Comparison of ENCODE assay signal across 14 cellular contexts in genomic region chr1:98461873-98462385, GRCh38.
DNase-seq lines count a peak whose midpoint lies in the region; ATAC-seq and TF ChIP-seq lines count a peak whose summit lies in the region.
"Had no signal": no experiment of that assay in that cellular context is flagged by ENCODE, and none has a peak within 500 bp of the region (broad histone marks: within the 10 kb centered on the region; RNA-seq: fewer than 3 reads in every experiment).

No MANE protein-coding gene starts in this region.

- peaks cover 47% of the 10 kb centered on the region for H3K4me1 Mint-ChIP-seq in Calu3 (ENCODE audit: low read depth, unreplicated experiment)
- H3K4me1 Mint-ChIP-seq: B cell had no signal

- no TSS peak for BruUV-seq in Calu3 (replicated peaks; lab: Mats Ljungman, UMichigan)

- H3K36me3 Mint-ChIP-seq in Calu3 (ENCODE audit: insufficient read depth, unreplicated experiment): no peaks in the 10 kb centered on the region

- H3K4me1 ChIP-seq in lower lobe of right lung: no peaks in the 10 kb centered on the region
- no peaks in the 10 kb centered on the region for H3K4me1 ChIP-seq in upper lobe of right lung

- intact Hi-C loops in Calu3 (cut with micrococcal nuclease; ENCODE audit: unreplicated experiment): loop anchor here (2.0 to 10.0 kb wide), 4 partner anchors 125 to 237 kb away; no protein-coding TSS in a partner anchor
- intact Hi-C loops in lower lobe of right lung (cut with DNase I): loop anchor here (10.0 kb wide), 1 partner anchor 407 kb away; no protein-coding TSS in a partner anchor
- intact Hi-C loops in upper lobe of right lung (cut with DNase I): no loop called here

- TF ChIP-seq CTCF in Calu3 (IDR thresholded peaks at IDR 0.05; ENCODE audit: unreplicated experiment): no peak
- no peak for TF ChIP-seq CTCF in lower lobe of right lung (IDR thresholded peaks at IDR 0.05)
- no peak for TF ChIP-seq CTCF in upper lobe of right lung (IDR thresholded peaks at IDR 0.05)

- H3K27me3 ChIP-seq in lower lobe of right lung (ENCODE audit: low read depth) (no peaks in the 10 kb centered on the region), upper lobe of right lung (no peaks in the 10 kb centered on the region)

- H3K4me3 ChIP-seq in lower lobe of right lung (no peak overlapping the region), upper lobe of right lung (no peak overlapping the region)
- H3K4me3 ChIP-seq: K562 had no signal

- H3K4me3 Mint-ChIP-seq in Calu3 (ENCODE audit: low read depth, unreplicated experiment): no peak overlapping the region
- H3K4me3 Mint-ChIP-seq: B cell; CD4-positive, alpha-beta T cell had no signal

- TF ChIP-seq EP300 in Ishikawa (IDR thresholded peaks at IDR 0.05; ENCODE audit: borderline replicate concordance): no peak

- CTCF ChIA-PET in Calu3 (lab: Charles Lee): no interaction called here

- no peak for TF ChIP-seq RAD21 in Ishikawa (IDR thresholded peaks at IDR 0.05; ENCODE audit: low read depth)

- H3K36me3 ChIP-seq in lower lobe of right lung: no peaks in the 10 kb centered on the region
- H3K36me3 ChIP-seq in upper lobe of right lung: no peaks in the 10 kb centered on the region

- H3K27me3 Mint-ChIP-seq in Calu3 (ENCODE audit: unreplicated experiment): no peaks in the 10 kb centered on the region
- H3K27me3 Mint-ChIP-seq: B cell; CD4-positive, alpha-beta T cell had no signal

- peaks cover 2% of the 10 kb centered on the region for H3K9me3 Mint-ChIP-seq in Calu3 (ENCODE audit: low read depth, unreplicated experiment)
- H3K9me3 Mint-ChIP-seq: CD4-positive, alpha-beta T cell had no signal

- DNase-seq in Calu3 (no peak), lower lobe of right lung (no peak), upper lobe of right lung (no peak), erythroblast (lab: John Stamatoyannopoulos, UW) (no peak), COLO829 (ENCODE audit: low spot score) (no peak)
- DNase-seq: C1 segment of cervical spinal cord; CD4-positive, alpha-beta T cell; DND-41; GDM1; H7 had no signal

- peak overlapping the region; percentile 59 for H3K27ac Mint-ChIP-seq in Calu3 (ENCODE audit: unreplicated experiment)
- H3K27ac Mint-ChIP-seq: B cell; CD4-positive, alpha-beta T cell had no signal

- ATAC-seq in lower lobe of right lung: peak; percentile 41 to 64
- peak; percentile 62 for ATAC-seq in upper lobe of right lung
- ATAC-seq in HG02763 (IDR thresholded peaks at IDR 0.05; ENCODE audit: unreplicated experiment): no peak
- ATAC-seq: K562 had no signal

- H3K27ac ChIP-seq in lower lobe of right lung (no peak overlapping the region), upper lobe of right lung (no peak overlapping the region)

- no peak for TF ChIP-seq POLR2A in erythroblast (IDR thresholded peaks at IDR 0.05; ENCODE audit: low read length)

- no peaks in the 10 kb centered on the region for H3K9me3 ChIP-seq in lower lobe of right lung
- no peaks in the 10 kb centered on the region for H3K9me3 ChIP-seq in upper lobe of right lung

TF ChIP-seq in Ishikawa, 13 proteins besides CTCF, POLR2A, EP300 and RAD21:
- TF ChIP-seq TEAD4 (IDR thresholded peaks at IDR 0.05) (no peak), CEBPB (IDR thresholded peaks at IDR 0.05) (peak; percentile 51; the same call in 1 of the 2 replicates)
